Comparison of ENCODE assay signal across 33 cellular contexts in the genomic region with DNA sequence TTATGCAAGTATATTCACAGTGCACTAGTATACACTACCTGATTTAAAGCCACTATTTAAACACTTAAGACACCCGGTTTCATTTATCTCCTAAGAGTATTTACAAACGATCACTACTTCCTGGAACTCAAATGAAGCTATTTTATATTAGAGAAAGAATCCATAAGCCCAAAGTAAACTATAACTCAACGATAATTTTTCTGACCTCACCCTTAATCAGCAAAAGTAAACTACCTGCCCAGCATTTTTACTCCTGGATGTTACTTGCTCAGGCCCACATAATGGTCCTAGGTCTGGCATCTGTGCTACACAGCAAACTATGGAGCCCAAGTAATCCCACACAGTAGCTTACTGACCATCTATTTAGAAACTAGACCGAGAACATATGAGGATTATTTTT. TPM values are rescaled to one million over a fixed set of nuclear protein-coding genes. Genes with fewer than 3 reads are reported as not detected.
A peak's percentile ranks its signal among the peaks of the same experiment; 100 is the strongest.
DNase-seq lines count a peak whose midpoint lies in the region; ATAC-seq and TF ChIP-seq lines count a peak whose summit lies in the region.
"Had no signal": no experiment of that assay in that cellular context is flagged by ENCODE, and none has a peak within 500 bp of the region (broad histone marks: within the 10 kb centered on the region; RNA-seq: fewer than 3 reads in every experiment).

No MANE protein-coding gene starts in this region.

- H3K27ac ChIP-seq in RWPE2 (ENCODE audit: poor library complexity, severe bottlenecking) = peak overlapping the region; percentile 22
- H3K27ac ChIP-seq in CD4-positive, alpha-beta memory T cell (ENCODE audit: low read depth, low read length) = no peak overlapping the region
- no peak overlapping the region for H3K27ac ChIP-seq in Peyer's patch
- H3K27ac ChIP-seq: ascending aorta, thoracic aorta, uterus had no signal

- no peaks in the 10 kb centered on the region for H3K4me1 Mint-ChIP-seq in activated T-cell treated with anti-CD3 and anti-CD28 coated beads, Interleukin-2, amount 50 U/mL, for 72 hours (ENCODE audit: low read depth)
- H3K4me1 Mint-ChIP-seq in mesothelial cell of epicardium (peaks cover 8% of the 10 kb centered on the region), type B pancreatic cell (ENCODE audit: unreplicated experiment) (peaks cover 16% of the 10 kb centered on the region)
- H3K4me1 Mint-ChIP-seq in CD4-positive, alpha-beta memory T cell = peaks cover 0 to 10% (median 3%) of the 10 kb centered on the region in 4 donors

- no peak for DNase-seq in activated T-cell treated with anti-CD3 and anti-CD28 coated beads, Interleukin-2, amount 50 U/mL, for 72 hours
- no peak for DNase-seq in activated T-cell treated with anti-CD3 and anti-CD28 coated beads, Interleukin-2, amount 50 U/mL, for 1 hour
- DNase-seq in RWPE2 (ENCODE audit: low spot score) (no peak), mesothelial cell of epicardium (ENCODE audit: low spot score in 2 of 2, unreplicated experiment in 2 of 2) (no peak), type B pancreatic cell (ENCODE audit: extremely low spot score, unreplicated experiment) (no peak), GM13976 (ENCODE audit: low spot score) (no peak), Peyer's patch (no peak)
- no peak for DNase-seq in CD4-positive, alpha-beta memory T cell
- DNase-seq: activated CD4-positive, alpha-beta T cell treated with anti-CD3 and anti-CD28 coated beads for 48 hours; activated CD8-positive, alpha-beta memory T cell treated with anti-CD3 and anti-CD28 coated beads for 24 hours; activated gamma-delta T cell treated with Interleukin-2 at 50 U/mL for 16 hours; activated naive CD8-positive, alpha-beta T cell treated with anti-CD3 and anti-CD28 coated beads, Interleukin-2, amount 10 ng/mL, durations not matched to agents 7 days and 5 days; activated T-cell treated with anti-CD3 and anti-CD28 coated beads for 4 hours; cortex of kidney; effector memory CD4-positive, alpha-beta T cell; erythroblast; GDM1; GOT3; IMR-90; mesenchymal stem cell; NCI-H82; stimulated activated naive CD8-positive, alpha-beta T cell treated with anti-CD3 and anti-CD28 coated beads, Interleukin-15, Interleukin-2, amounts not matched to agents 100 U/mL and 50 U/mL, for 24 hours; T-cell; uterus had no signal

- no peaks in the 10 kb centered on the region for H3K27me3 Mint-ChIP-seq in activated T-cell treated with anti-CD3 and anti-CD28 coated beads, Interleukin-2, amount 50 U/mL, for 72 hours (ENCODE audit: low read depth)
- H3K27me3 Mint-ChIP-seq in mesothelial cell of epicardium (ENCODE audit: low read depth) (no peaks in the 10 kb centered on the region), type B pancreatic cell (no peaks in the 10 kb centered on the region)
- H3K27me3 Mint-ChIP-seq in CD4-positive, alpha-beta memory T cell = no peaks in the 10 kb centered on the region
- H3K27me3 Mint-ChIP-seq: activated naive CD8-positive, alpha-beta T cell treated with anti-CD3 and anti-CD28 coated beads, Interleukin-2, amount 10 ng/mL, durations not matched to agents 7 days and 5 days; T-cell had no signal

- peaks cover 3 to 17% of the 10 kb centered on the region in 2 donors for H3K36me3 Mint-ChIP-seq in activated T-cell treated with anti-CD3 and anti-CD28 coated beads, Interleukin-2, amount 50 U/mL, for 72 hours (ENCODE audit: insufficient read depth in 2 of 2)
- H3K36me3 Mint-ChIP-seq in mesothelial cell of epicardium = peaks cover 33% of the 10 kb centered on the region
- H3K36me3 Mint-ChIP-seq in type B pancreatic cell = peaks cover 18% of the 10 kb centered on the region
- peaks cover 22 to 77% of the 10 kb centered on the region in 2 donors for H3K36me3 Mint-ChIP-seq in CD4-positive, alpha-beta memory T cell

- H3K4me3 ChIP-seq in RWPE2 (ENCODE audit: severe bottlenecking) (no peak overlapping the region), Peyer's patch (no peak overlapping the region)
- no peak overlapping the region for H3K4me3 ChIP-seq in CD4-positive, alpha-beta memory T cell (ENCODE audit: low read length in 2 of 2)
- H3K4me3 ChIP-seq: ascending aorta, thoracic aorta, uterus had no signal

- TF ChIP-seq POLR2A in Peyer's patch (IDR thresholded peaks at IDR 0.05) = no peak

- ATAC-seq in activated T-cell treated with anti-CD3 and anti-CD28 coated beads, Interleukin-2, amount 50 U/mL, for 72 hours (replicated peaks in 1 of 2) = no peak
- peak; percentile 65 for ATAC-seq in RWPE2 (ENCODE audit: low read depth)
- ATAC-seq: left lobe of liver; stimulated activated naive CD8-positive, alpha-beta T cell treated with anti-CD3 and anti-CD28 coated beads, Interleukin-15, Interleukin-2, amounts not matched to agents 100 U/mL and 50 U/mL, for 24 hours; T-cell had no signal

- peak overlapping the region; percentile 77 for H3K27ac Mint-ChIP-seq in activated T-cell treated with anti-CD3 and anti-CD28 coated beads, Interleukin-2, amount 50 U/mL, for 72 hours
- H3K27ac Mint-ChIP-seq in mesothelial cell of epicardium = peak overlapping the region; percentile 64
- H3K27ac Mint-ChIP-seq in type B pancreatic cell = peak overlapping the region; percentile 14
- peak overlapping the region in 1 of 7 donors; percentile 23 for H3K27ac Mint-ChIP-seq in CD4-positive, alpha-beta memory T cell
- H3K27ac Mint-ChIP-seq: activated naive CD8-positive, alpha-beta T cell treated with anti-CD3 and anti-CD28 coated beads, Interleukin-2, amount 10 ng/mL, durations not matched to agents 7 days and 5 days had no signal

- CTCF ChIA-PET in CD4-positive, alpha-beta memory T cell (lab: Charles Lee; ENCODE audit: partially characterized antibody) = interaction anchor here (1.1 to 2.5 kb wide), 2 partner anchors 28 to 250 kb away, joined by 3 to 6 read pairs; no protein-coding TSS in a partner anchor

- intact Hi-C loops in CD4-positive, alpha-beta memory T cell (cut with micrococcal nuclease) = loop anchor here (10.0 kb wide), 1 partner anchor 89 kb away; no protein-coding TSS in a partner anchor

- no peak for TF ChIP-seq CTCF in RWPE2 (IDR thresholded peaks at IDR 0.05; ENCODE audit: poor library complexity, severe bottlenecking)
- TF ChIP-seq CTCF in mesothelial cell of epicardium (IDR thresholded peaks at IDR 0.05; ENCODE audit: unreplicated experiment) = no peak
- TF ChIP-seq CTCF in type B pancreatic cell (conservative IDR thresholded peaks at IDR 0.05) = no peak
- no peak for TF ChIP-seq CTCF in GM13976 (IDR thresholded peaks at IDR 0.05; ENCODE audit: borderline replicate concordance, control extremely low read depth, extremely low read depth, insufficient read depth, missing control alignments)
- TF ChIP-seq CTCF in Peyer's patch (IDR thresholded peaks at IDR 0.05) = no peak

- H3K36me3 ChIP-seq in RWPE2 (ENCODE audit: low read depth) (peaks cover 59% of the 10 kb centered on the region), Peyer's patch (peaks cover 0 to 27% (median 0%) of the 10 kb centered on the region in 3 donors)
- peaks cover 17% of the 10 kb centered on the region for H3K36me3 ChIP-seq in CD4-positive, alpha-beta memory T cell (ENCODE audit: insufficient read depth, low read length)
- H3K36me3 ChIP-seq: uterus had no signal

- H3K27me3 ChIP-seq in RWPE2 (ENCODE audit: insufficient read depth, poor library complexity, severe bottlenecking) (no peaks in the 10 kb centered on the region), Peyer's patch (no peaks in the 10 kb centered on the region)
- no peaks in the 10 kb centered on the region for H3K27me3 ChIP-seq in CD4-positive, alpha-beta memory T cell (ENCODE audit: insufficient read depth, low read length)
- H3K27me3 ChIP-seq: ascending aorta, uterus had no signal

- H3K4me3 Mint-ChIP-seq in activated T-cell treated with anti-CD3 and anti-CD28 coated beads, Interleukin-2, amount 50 U/mL, for 72 hours = no peak overlapping the region
- H3K4me3 Mint-ChIP-seq in mesothelial cell of epicardium (no peak overlapping the region), type B pancreatic cell (no peak overlapping the region)
- no peak overlapping the region for H3K4me3 Mint-ChIP-seq in CD4-positive, alpha-beta memory T cell
- H3K4me3 Mint-ChIP-seq: activated naive CD8-positive, alpha-beta T cell treated with anti-CD3 and anti-CD28 coated beads, Interleukin-2, amount 10 ng/mL, durations not matched to agents 7 days and 5 days; T-cell had no signal

- H3K9me3 ChIP-seq in RWPE2 (ENCODE audit: severe bottlenecking) = no peaks in the 10 kb centered on the region
- no peaks in the 10 kb centered on the region for H3K9me3 ChIP-seq in CD4-positive, alpha-beta memory T cell (ENCODE audit: control insufficient read depth in 1 of 2, low read length in 2 of 2)
- no peaks in the 10 kb centered on the region for H3K9me3 ChIP-seq in Peyer's patch
- H3K9me3 ChIP-seq: ascending aorta, thoracic aorta, uterus had no signal

- no peaks in the 10 kb centered on the region for H3K9me3 Mint-ChIP-seq in activated T-cell treated with anti-CD3 and anti-CD28 coated beads, Interleukin-2, amount 50 U/mL, for 72 hours
- no peaks in the 10 kb centered on the region for H3K9me3 Mint-ChIP-seq in mesothelial cell of epicardium
- no peaks in the 10 kb centered on the region for H3K9me3 Mint-ChIP-seq in type B pancreatic cell
- H3K9me3 Mint-ChIP-seq in CD4-positive, alpha-beta memory T cell = no peaks in the 10 kb centered on the region
- H3K9me3 Mint-ChIP-seq: activated naive CD8-positive, alpha-beta T cell treated with anti-CD3 and anti-CD28 coated beads, Interleukin-2, amount 10 ng/mL, durations not matched to agents 7 days and 5 days; T-cell had no signal

- in situ Hi-C loops in GM13976 (cut with MboI; ENCODE audit: low sequenced_read_pairs, unreplicated experiment) = no loop called here

- POLR2A ChIA-PET in CD4-positive, alpha-beta memory T cell (lab: Charles Lee; ENCODE audit: partially characterized antibody) = interaction anchor here (0.7 kb wide), 1 partner anchor 21 kb away, joined by 3 read pairs; no protein-coding TSS in a partner anchor

- H3K4me1 ChIP-seq in RWPE2 (ENCODE audit: insufficient read depth, poor library complexity, severe bottlenecking) (peaks cover 26% of the 10 kb centered on the region), Peyer's patch (peaks cover 0 to 5% (median 0%) of the 10 kb centered on the region in 4 donors)
- no peaks in the 10 kb centered on the region for H3K4me1 ChIP-seq in CD4-positive, alpha-beta memory T cell (ENCODE audit: insufficient read depth, low read length)
- H3K4me1 ChIP-seq: ascending aorta, uterus had no signal

RNA-seq across cellular contexts. Expression of gene TSG101, which starts 33.4 kb away (rescaled TPM):
- total RNA-seq in activated T-cell treated with anti-CD3 and anti-CD28 coated beads, Interleukin-2, amount 50 U/mL, for 72 hours = 10 to 100 TPM; 48.3 to 59.0 TPM
- 45.1 to 51.8 TPM (median 45.7 TPM) in 3 replicates for total RNA-seq in mesothelial cell of epicardium
- total RNA-seq in type B pancreatic cell (ENCODE audit: low replicate concordance) = 54.4 and 60.6 TPM in 2 replicates
- total RNA-seq in CD4-positive, alpha-beta memory T cell = 10 to 100 TPM; 40.0 to 41.2 TPM
- polyA plus RNA-seq in CD4-positive, alpha-beta memory T cell = 10 to 100 TPM; 59.4 to 64.2 TPM
- 10 to 100 TPM; 61.8 to 73.5 (median 67.6) TPM for total RNA-seq in Peyer's patch

RNA-seq across cellular contexts. Expression of gene LDHAL6A, which starts 37.7 kb away (rescaled TPM):
- not detected for total RNA-seq in activated T-cell treated with anti-CD3 and anti-CD28 coated beads, Interleukin-2, amount 50 U/mL, for 72 hours
- total RNA-seq in mesothelial cell of epicardium (not detected in 3 replicates), type B pancreatic cell (ENCODE audit: low replicate concordance) (not detected in 2 replicates), Peyer's patch (not detected)
- total RNA-seq in CD4-positive, alpha-beta memory T cell = under 1 TPM; 0.20 to 0.42 TPM
- polyA plus RNA-seq in CD4-positive, alpha-beta memory T cell = not detected
- total RNA-seq: A673; activated naive CD8-positive, alpha-beta T cell treated with anti-CD3 and anti-CD28 coated beads, Interleukin-2, amount 10 ng/mL, durations not matched to agents 7 days and 5 days; ascending aorta; cardiac septum; IMR-90; left lobe of liver; NCI-H460; pulmonary artery endothelial cell; RPMI7951; SK-MEL-5; thoracic aorta had no signal
- polyA plus RNA-seq: IMR-90 had no signal
